Comparison of ENCODE assay signal across 18 cellular contexts in the genomic region with DNA sequence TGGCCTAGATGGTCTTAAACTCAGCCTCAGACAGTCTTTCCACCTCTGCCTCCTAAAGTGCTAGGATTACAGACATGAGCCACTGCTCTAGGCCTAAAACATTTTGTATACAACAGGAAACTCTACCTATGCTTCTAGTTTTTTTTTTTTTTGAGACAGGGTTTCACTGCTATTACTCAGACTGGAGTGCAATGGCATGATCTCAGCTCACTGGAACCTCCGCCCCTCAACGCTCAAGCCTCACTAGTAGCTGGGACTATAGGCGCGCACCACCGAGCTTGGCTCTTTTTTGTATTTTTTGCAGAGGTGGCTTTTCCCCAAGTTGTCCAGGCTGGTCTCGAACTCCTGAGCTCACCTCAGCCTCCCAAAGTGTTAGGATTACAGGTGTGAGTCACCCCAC. TPM values are rescaled to one million over a fixed set of nuclear protein-coding genes. Genes with fewer than 3 reads are reported as not detected.
A peak's percentile ranks its signal among the peaks of the same experiment; 100 is the strongest.
DNase-seq lines count a peak whose midpoint lies in the region; ATAC-seq, FAIRE-seq and TF ChIP-seq lines count a peak whose summit lies in the region.
"Had no signal": no experiment of that assay in that cellular context is flagged by ENCODE, and none has a peak within 500 bp of the region (broad histone marks: within the 10 kb centered on the region; RNA-seq: fewer than 3 reads in every experiment).

No MANE protein-coding gene starts in this region.

- intact Hi-C loops in pancreas (cut with DNase I): no loop called here

- peak overlapping the region; percentile 2; the same call in 1 of the 2 replicates for H3K9ac ChIP-seq in GM23248

- H3K9me3 Mint-ChIP-seq in activated CD8-positive, alpha-beta T cell treated with anti-CD3 and anti-CD28 coated beads, Interleukin-2, amount 10 ng/mL, durations not matched to agents 7 days and 5 days (ENCODE audit: insufficient read depth): no peaks in the 10 kb centered on the region
- H3K9me3 Mint-ChIP-seq in WTC11: no peaks in the 10 kb centered on the region

- no peak for TF ChIP-seq CTCF in pancreas (IDR thresholded peaks at IDR 0.05)
- TF ChIP-seq CTCF in WTC11 (IDR thresholded peaks at IDR 0.05): no peak

- 90% methylated on average over 6 of the region's 6 CpGs for WGBS in GM23248 (ENCODE audit: low coverage in 1 of 2, low lambda C conversion rate in 2 of 2, missing lambda C conversion rate in 2 of 2), 2 experiments
- 94 to 96% methylated on average over 6 of the region's 6 CpGs for WGBS in pancreas, 2 donors

- peak; percentile 24 for DNase-seq in activated CD4-positive, alpha-beta T cell treated with anti-CD3 and anti-CD28 coated beads for 48 hours
- DNase-seq in activated CD4-positive, alpha-beta T cell treated with anti-CD3 and anti-CD28 coated beads, Interleukin-2, amount 50 U/mL, for 1 hour: no peak
- DNase-seq in GM23248: peak; percentile 48
- no peak for DNase-seq in activated CD8-positive, alpha-beta T cell treated with anti-CD3 and anti-CD28 coated beads, Interleukin-2, amount 10 ng/mL, durations not matched to agents 7 days and 5 days
- DNase-seq in kidney glomerular epithelial cell (lab: John Stamatoyannopoulos, UW): peak; percentile 20
- no peak for DNase-seq in pancreas
- DNase-seq in WTC11 (ENCODE audit: low spot score): no peak
- DNase-seq: activated CD4-positive, CD25-positive, alpha-beta regulatory T cell; hypothalamus; left cardiac atrium; NCI-H1092 treated with DMSO at 0.1 percent for 48 hours; NCI-H2171 treated with DMSO at 0.1 percent for 48 hours; occipital lobe; upper lobe of left lung had no signal

- H3K27ac ChIP-seq in GM23248 (no peak overlapping the region; the same call in 1 of the 2 replicates), pancreas (no peak overlapping the region)
- H3K27ac ChIP-seq: upper lobe of left lung had no signal

- FAIRE-seq in pancreas (lab: Jason Lieb, UNC): no peak
- FAIRE-seq: A204.1, G401.6, H54 had no signal

- POLR2A ChIA-PET in activated CD8-positive, alpha-beta T cell treated with anti-CD3 and anti-CD28 coated beads, Interleukin-2, amount 10 ng/mL, durations not matched to agents 7 days and 5 days (lab: Charles Lee): no interaction called here
- POLR2A ChIA-PET in WTC11 (lab: Charles Lee): interaction anchor here (0.7 kb wide), 1 partner anchor 18 kb away, joined by 3 read pairs; no protein-coding TSS in a partner anchor

- ATAC-seq in activated CD8-positive, alpha-beta T cell treated with anti-CD3 and anti-CD28 coated beads, Interleukin-2, amount 10 ng/mL, durations not matched to agents 7 days and 5 days: no peak
- ATAC-seq in GM21786 (IDR thresholded peaks at IDR 0.05; ENCODE audit: unreplicated experiment): no peak
- ATAC-seq in pancreas: no peak
- ATAC-seq in WTC11: no peak
- ATAC-seq: left cardiac atrium had no signal

- H3K4me2 ChIP-seq in GM23248 (ENCODE audit: unreplicated experiment): no peak overlapping the region

- H3K27me3 ChIP-seq in GM23248 (replicated peaks; ENCODE audit: insufficient read depth) (no peaks in the 10 kb centered on the region), pancreas (no peaks in the 10 kb centered on the region)
- H3K27me3 ChIP-seq: upper lobe of left lung had no signal

- peaks cover 100% of the 10 kb centered on the region for H3K79me2 ChIP-seq in GM23248 (ENCODE audit: insufficient read depth)

- H3K36me3 ChIP-seq in GM23248 (ENCODE audit: low read depth): peaks cover 84% of the 10 kb centered on the region
- H3K36me3 ChIP-seq in pancreas: peaks cover 17 to 83% (median 52%) of the 10 kb centered on the region in 3 donors

- H3K4me3 Mint-ChIP-seq in activated CD8-positive, alpha-beta T cell treated with anti-CD3 and anti-CD28 coated beads, Interleukin-2, amount 10 ng/mL, durations not matched to agents 7 days and 5 days: no peak overlapping the region
- no peak overlapping the region for H3K4me3 Mint-ChIP-seq in WTC11

- peaks cover 49% of the 10 kb centered on the region for H3F3A ChIP-seq in GM23248 (ENCODE audit: insufficient read depth)

- H3K9me3 ChIP-seq in GM23248 (ENCODE audit: low read depth) (no peaks in the 10 kb centered on the region), pancreas (no peaks in the 10 kb centered on the region)
- H3K9me3 ChIP-seq: upper lobe of left lung had no signal

- H3K4me1 ChIP-seq in GM23248 (ENCODE audit: insufficient read depth) (peaks cover 14% of the 10 kb centered on the region), pancreas (peaks cover 4 to 11% (median 10%) of the 10 kb centered on the region in 3 donors)

- peaks cover 83% of the 10 kb centered on the region for H3K36me3 Mint-ChIP-seq in activated CD8-positive, alpha-beta T cell treated with anti-CD3 and anti-CD28 coated beads, Interleukin-2, amount 10 ng/mL, durations not matched to agents 7 days and 5 days (ENCODE audit: low read depth)
- peaks cover 95% of the 10 kb centered on the region for H3K36me3 Mint-ChIP-seq in WTC11

- peaks cover 61% of the 10 kb centered on the region for H3K4me1 Mint-ChIP-seq in activated CD8-positive, alpha-beta T cell treated with anti-CD3 and anti-CD28 coated beads, Interleukin-2, amount 10 ng/mL, durations not matched to agents 7 days and 5 days (ENCODE audit: low read depth)
- peaks cover 8% of the 10 kb centered on the region for H3K4me1 Mint-ChIP-seq in WTC11

- CTCF ChIA-PET in activated CD8-positive, alpha-beta T cell treated with anti-CD3 and anti-CD28 coated beads, Interleukin-2, amount 10 ng/mL, durations not matched to agents 7 days and 5 days (lab: Charles Lee): interaction anchor here (1.4 to 3.0 kb wide), 2 partner anchors 10 to 22 kb away, joined by 5 to 23 read pairs; no protein-coding TSS in a partner anchor
- CTCF ChIA-PET in WTC11 (lab: Charles Lee): no interaction called here

- in situ Hi-C loops in GM23248 (cut with MboI): no loop called here

- no peaks in the 10 kb centered on the region for H3K9me2 ChIP-seq in GM23248 (ENCODE audit: insufficient read depth)

- peaks cover 5% of the 10 kb centered on the region; the same call in 1 of the 2 replicates for H4K20me1 ChIP-seq in GM23248 (ENCODE audit: insufficient read depth)

- peak overlapping the region; percentile 33 for H3K27ac Mint-ChIP-seq in activated CD8-positive, alpha-beta T cell treated with anti-CD3 and anti-CD28 coated beads, Interleukin-2, amount 10 ng/mL, durations not matched to agents 7 days and 5 days
- H3K27ac Mint-ChIP-seq in WTC11: no peak overlapping the region

- H2AFZ ChIP-seq in GM23248: no peak overlapping the region

- H3K4me3 ChIP-seq in GM23248 (no peak overlapping the region), pancreas (no peak overlapping the region)
- H3K4me3 ChIP-seq: upper lobe of left lung had no signal

- H3K27me3 Mint-ChIP-seq in activated CD8-positive, alpha-beta T cell treated with anti-CD3 and anti-CD28 coated beads, Interleukin-2, amount 10 ng/mL, durations not matched to agents 7 days and 5 days (ENCODE audit: low read depth): no peaks in the 10 kb centered on the region
- no peaks in the 10 kb centered on the region; the same call in 1 of the 2 replicates for H3K27me3 Mint-ChIP-seq in WTC11 (ENCODE audit: low read depth)

TF ChIP-seq in WTC11, 78 proteins besides CTCF, POLR2A, EP300 and RAD21 (continues in another document):
- no peak for TF ChIP-seq FOXJ3 (CRISPR knock-in tag; IDR thresholded peaks at IDR 0.05; ENCODE audit: borderline replicate concordance)
- no peak for TF ChIP-seq CREB1 (CRISPR knock-in tag; IDR thresholded peaks at IDR 0.05)
- TF ChIP-seq, protein P1, sequence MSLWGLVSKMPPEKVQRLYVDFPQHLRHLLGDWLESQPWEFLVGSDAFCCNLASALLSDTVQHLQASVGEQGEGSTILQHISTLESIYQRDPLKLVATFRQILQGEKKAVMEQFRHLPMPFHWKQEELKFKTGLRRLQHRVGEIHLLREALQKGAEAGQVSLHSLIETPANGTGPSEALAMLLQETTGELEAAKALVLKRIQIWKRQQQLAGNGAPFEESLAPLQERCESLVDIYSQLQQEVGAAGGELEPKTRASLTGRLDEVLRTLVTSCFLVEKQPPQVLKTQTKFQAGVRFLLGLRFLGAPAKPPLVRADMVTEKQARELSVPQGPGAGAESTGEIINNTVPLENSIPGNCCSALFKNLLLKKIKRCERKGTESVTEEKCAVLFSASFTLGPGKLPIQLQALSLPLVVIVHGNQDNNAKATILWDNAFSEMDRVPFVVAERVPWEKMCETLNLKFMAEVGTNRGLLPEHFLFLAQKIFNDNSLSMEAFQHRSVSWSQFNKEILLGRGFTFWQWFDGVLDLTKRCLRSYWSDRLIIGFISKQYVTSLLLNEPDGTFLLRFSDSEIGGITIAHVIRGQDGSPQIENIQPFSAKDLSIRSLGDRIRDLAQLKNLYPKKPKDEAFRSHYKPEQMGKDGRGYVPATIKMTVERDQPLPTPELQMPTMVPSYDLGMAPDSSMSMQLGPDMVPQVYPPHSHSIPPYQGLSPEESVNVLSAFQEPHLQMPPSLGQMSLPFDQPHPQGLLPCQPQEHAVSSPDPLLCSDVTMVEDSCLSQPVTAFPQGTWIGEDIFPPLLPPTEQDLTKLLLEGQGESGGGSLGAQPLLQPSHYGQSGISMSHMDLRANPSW (CRISPR knock-in tag; conservative IDR thresholded peaks at IDR 0.05; ENCODE audit: low read depth): no peak
- TF ChIP-seq, protein P2, sequence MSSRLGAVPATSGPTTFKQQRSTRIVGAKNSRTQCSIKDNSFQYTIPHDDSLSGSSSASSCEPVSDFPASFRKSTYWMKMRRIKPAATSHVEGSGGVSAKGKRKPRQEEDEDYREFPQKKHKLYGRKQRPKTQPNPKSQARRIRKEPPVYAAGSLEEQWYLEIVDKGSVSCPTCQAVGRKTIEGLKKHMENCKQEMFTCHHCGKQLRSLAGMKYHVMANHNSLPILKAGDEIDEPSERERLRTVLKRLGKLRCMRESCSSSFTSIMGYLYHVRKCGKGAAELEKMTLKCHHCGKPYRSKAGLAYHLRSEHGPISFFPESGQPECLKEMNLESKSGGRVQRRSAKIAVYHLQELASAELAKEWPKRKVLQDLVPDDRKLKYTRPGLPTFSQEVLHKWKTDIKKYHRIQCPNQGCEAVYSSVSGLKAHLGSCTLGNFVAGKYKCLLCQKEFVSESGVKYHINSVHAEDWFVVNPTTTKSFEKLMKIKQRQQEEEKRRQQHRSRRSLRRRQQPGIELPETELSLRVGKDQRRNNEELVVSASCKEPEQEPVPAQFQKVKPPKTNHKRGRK (CRISPR knock-in tag; IDR thresholded peaks at IDR 0.05; ENCODE audit: borderline replicate concordance): no peak

RNA-seq across cellular contexts. Expression of gene HSPA9, which starts 5.4 kb away (rescaled TPM):
- total RNA-seq in GM23248 (2014; rRNA removed; shearing (Covaris generic)): 380 and 564 TPM in 2 replicates
- polyA plus RNA-seq in GM23248 (2016; fragmentation: Nextera tagmentation; extraction: Ambion mirVana) (225 and 233 TPM in 2 replicates), pancreas (10 to 100 TPM; 33.9 to 76.4 TPM)
- total RNA-seq in activated CD8-positive, alpha-beta T cell treated with anti-CD3 and anti-CD28 coated beads, Interleukin-2, amount 10 ng/mL, durations not matched to agents 7 days and 5 days: 100 to 1,000 TPM; 214 to 216 TPM
- total RNA-seq in pancreas (100 to 1,000 TPM in 2 of 6 donors, 10 to 100 TPM in 4; 60.2 to 177 (median 93.4) TPM), WTC11 (2021) (313 to 414 TPM (median 328 TPM) in 3 replicates)

RNA-seq across cellular contexts. Expression of gene ETF1, which starts 26.7 kb away (rescaled TPM):
- 124 and 136 TPM in 2 replicates for total RNA-seq in GM23248 (2014; rRNA removed; shearing (Covaris generic))
- polyA plus RNA-seq in GM23248 (2016; fragmentation: Nextera tagmentation; extraction: Ambion mirVana) (74.1 and 76.0 TPM in 2 replicates), pancreas (10 to 100 TPM; 14.7 to 30.5 TPM)
- 10 to 100 TPM; 92.7 to 93.3 TPM for total RNA-seq in activated CD8-positive, alpha-beta T cell treated with anti-CD3 and anti-CD28 coated beads, Interleukin-2, amount 10 ng/mL, durations not matched to agents 7 days and 5 days
- total RNA-seq in pancreas (10 to 100 TPM; 29.9 to 54.0 (median 36.4) TPM), WTC11 (2021) (110 to 137 TPM (median 115 TPM) in 3 replicates)

Comparison
In these comparisons a context has a peak if more than half of its experiments do, and no peak if none do; other contexts are left out.
1. DNase-seq: peak in activated CD4-positive, alpha-beta T cell treated with anti-CD3 and anti-CD28 coated beads for 48 hours (single experiment), GM23248 (single experiment) and kidney glomerular epithelial cell (single experiment); none in activated CD4-positive, alpha-beta T cell treated with anti-CD3 and anti-CD28 coated beads, Interleukin-2, amount 50 U/mL, for 1 hour (single experiment), activated CD8-positive, alpha-beta T cell treated with anti-CD3 and anti-CD28 coated beads, Interleukin-2, amount 10 ng/mL, durations not matched to agents 7 days and 5 days (single experiment), pancreas (0 of 6) and WTC11 (single experiment).